20 cellular contexts compared by ENCODE assay signal in genomic region chr9:27851858-27852257, GRCh38.
"Had no signal": no experiment of that assay in that cellular context is flagged by ENCODE, and none has a peak within 500 bp of the region (broad histone marks: within the 10 kb centered on the region; RNA-seq: fewer than 3 reads in every experiment).

No MANE protein-coding gene starts in this region.

- H3K4me1 ChIP-seq: left lung, lower lobe of right lung, sigmoid colon, testis, tibial nerve, upper lobe of right lung had no signal

- H3K79me2 ChIP-seq: hepatocyte had no signal

- H3K4me3 ChIP-seq: coronary artery, hepatocyte, left lung, lower lobe of right lung, sigmoid colon, skin epidermis, testis, tibial nerve, upper lobe of right lung had no signal

- H3K9me3 ChIP-seq: left lung, lower lobe of right lung, sigmoid colon, testis, tibial nerve, upper lobe of right lung had no signal

- H3K36me3 ChIP-seq: left lung, lower lobe of right lung, sigmoid colon, tibial nerve, upper lobe of right lung had no signal

- H3K4me2 ChIP-seq: hepatocyte had no signal

- ATAC-seq: left lung; lower lobe of right lung; natural killer cell; stimulated activated naive B cell treated with anti-CD40 and anti-IgM and Interleukin-4, amounts not matched to agents 10 μg/mL and 1 μg/mL and 100 μg/mL, for 72 hours; stimulated activated naive CD8-positive, alpha-beta T cell treated with anti-CD3 and anti-CD28 coated beads, Interleukin-15, amount 100 ng/mL, for 72 hours; upper lobe of right lung had no signal

- H3K27ac ChIP-seq: coronary artery, hepatocyte, left lung, lower lobe of right lung, sigmoid colon, skin epidermis, testis, tibial nerve, upper lobe of right lung had no signal

- DNase-seq: effector CD4-positive, alpha-beta T cell; foreskin melanocyte; head of caudate nucleus; kidney glomerular epithelial cell; left lung; lower lobe of right lung; natural killer cell; posterior cingulate gyrus; sigmoid colon; stimulated activated CD4-positive, alpha-beta T cell treated with anti-CD3 and anti-CD28 coated beads, Interleukin-2, amount 100 ng/mL, for 24 hours; stimulated activated CD4-positive, alpha-beta T cell treated with anti-CD3 and anti-CD28 coated beads, Interleukin-4, amount 100 ng/mL, for 4 hours; stimulated activated naive B cell treated with anti-CD40 and anti-IgM and Interleukin-4, amounts not matched to agents 10 μg/mL and 1 μg/mL and 100 μg/mL, for 72 hours; stimulated activated naive CD8-positive, alpha-beta T cell treated with anti-CD3 and anti-CD28 coated beads, Interleukin-15, amount 100 ng/mL, for 72 hours; testis; upper lobe of right lung had no signal

- FAIRE-seq: islet of Langerhans had no signal

- H2AFZ ChIP-seq: hepatocyte had no signal

- H3K27me3 ChIP-seq: hepatocyte, left lung, sigmoid colon, testis, tibial nerve, upper lobe of right lung had no signal
